ENCODE assay signal across 28 cellular contexts in genomic region chr22:32310777-32311176, GRCh38. TPM values are rescaled to one million over a fixed set of nuclear protein-coding genes. Genes with fewer than 3 reads are reported as not detected.
"Had no signal": no experiment of that assay in that cellular context is flagged by ENCODE, and none has a peak within 500 bp of the region (broad histone marks: within the 10 kb centered on the region; RNA-seq: fewer than 3 reads in every experiment).

No MANE protein-coding gene starts in this region.

- H3K27me3 ChIP-seq: cardiac muscle cell, Peyer's patch had no signal

- H3K36me3 Mint-ChIP-seq: activated naive CD4-positive, alpha-beta T cell treated with anti-CD3 and anti-CD28 coated beads, Interleukin-2, amount 50 U/mL, for 72 hours; IgD-negative memory B cell had no signal

- H3K36me3 ChIP-seq: cardiac muscle cell, Peyer's patch had no signal

- H3K4me1 Mint-ChIP-seq: activated B cell treated with CpG ODN at 0.5 μM for 24 hours; activated CD4-positive, alpha-beta memory T cell treated with anti-CD3 and anti-CD28 coated beads, Interleukin-2, amount 10 ng/mL, durations not matched to agents 7 days and 5 days; activated naive CD8-positive, alpha-beta T cell treated with anti-CD3 and anti-CD28 coated beads, Interleukin-2, amount 50 U/mL, for 24 hours; IgD-negative memory B cell; T-helper 17 cell had no signal

- H3K4me1 ChIP-seq: Peyer's patch had no signal

- H3K27ac ChIP-seq: cardiac muscle cell, Peyer's patch, RWPE1 had no signal

- H3K9me3 ChIP-seq: Peyer's patch had no signal

- DNase-seq: activated B cell treated with CpG ODN at 0.5 μM for 24 hours; activated CD4-positive, alpha-beta memory T cell treated with anti-CD3 and anti-CD28 coated beads, Interleukin-2, amount 10 ng/mL, durations not matched to agents 7 days and 5 days; activated CD4-positive, alpha-beta T cell treated with anti-CD3 and anti-CD28 coated beads for 1 hour; activated CD4-positive, alpha-beta T cell treated with anti-CD3 and anti-CD28 coated beads, Interleukin-2, amount 50 U/mL, for 1 hour; activated effector memory CD4-positive, alpha-beta T cell treated with anti-CD3 and anti-CD28 coated beads, Interleukin-2, amount 50 U/mL, for 16 hours; activated naive CD4-positive, alpha-beta T cell treated with Interleukin-2 at 50 U/mL for 16 hours; activated naive CD8-positive, alpha-beta T cell treated with anti-CD3 and anti-CD28 coated beads, Interleukin-2, amount 50 U/mL, for 24 hours; activated T-cell treated with anti-CD3 and anti-CD28 coated beads, Interleukin-2, amount 50 U/mL, for 4 hours; amniotic stem cell; KG1; NCI-H1092; NCI-H1417 treated with DMSO at 0.1 percent for 48 hours; NCI-H1694; NCI-H2029 treated with DMSO at 0.1 percent for 48 hours; NCI-H510A treated with DMSO at 0.1 percent for 48 hours; SHP77 treated with DMSO at 0.1 percent for 48 hours; T-helper 17 cell; T-helper 9 cell had no signal

- H3K27me3 Mint-ChIP-seq: brain had no signal

- ATAC-seq: activated naive CD4-positive, alpha-beta T cell treated with anti-CD3 and anti-CD28 coated beads, Interleukin-2, amount 50 U/mL, for 72 hours; activated naive CD8-positive, alpha-beta T cell treated with anti-CD3 and anti-CD28 coated beads, Interleukin-2, amount 50 U/mL, for 24 hours; activated T-cell treated with anti-CD3 and anti-CD28 coated beads, Interleukin-2, amount 50 U/mL, for 4 hours; T-helper 17 cell had no signal

- H3K4me3 ChIP-seq: cardiac muscle cell, Peyer's patch had no signal

- H3K9me3 Mint-ChIP-seq: activated B cell treated with CpG ODN at 0.5 μM for 24 hours; activated CD4-positive, alpha-beta memory T cell treated with anti-CD3 and anti-CD28 coated beads, Interleukin-2, amount 10 ng/mL, durations not matched to agents 7 days and 5 days; activated naive CD4-positive, alpha-beta T cell treated with anti-CD3 and anti-CD28 coated beads, Interleukin-2, amount 50 U/mL, for 72 hours; activated naive CD8-positive, alpha-beta T cell treated with anti-CD3 and anti-CD28 coated beads, Interleukin-2, amount 50 U/mL, for 24 hours; activated T-cell treated with anti-CD3 and anti-CD28 coated beads, Interleukin-2, amount 50 U/mL, for 4 hours; brain; IgD-negative memory B cell had no signal

- H3K4me3 Mint-ChIP-seq: activated B cell treated with CpG ODN at 0.5 μM for 24 hours; activated CD4-positive, alpha-beta memory T cell treated with anti-CD3 and anti-CD28 coated beads, Interleukin-2, amount 10 ng/mL, durations not matched to agents 7 days and 5 days; activated naive CD8-positive, alpha-beta T cell treated with anti-CD3 and anti-CD28 coated beads, Interleukin-2, amount 50 U/mL, for 24 hours; activated T-cell treated with anti-CD3 and anti-CD28 coated beads, Interleukin-2, amount 50 U/mL, for 4 hours; brain; IgD-negative memory B cell; T-helper 17 cell had no signal

- H3K27ac Mint-ChIP-seq: activated B cell treated with CpG ODN at 0.5 μM for 24 hours; activated CD4-positive, alpha-beta memory T cell treated with anti-CD3 and anti-CD28 coated beads, Interleukin-2, amount 10 ng/mL, durations not matched to agents 7 days and 5 days; activated naive CD8-positive, alpha-beta T cell treated with anti-CD3 and anti-CD28 coated beads, Interleukin-2, amount 50 U/mL, for 24 hours; brain; IgD-negative memory B cell; T-helper 17 cell had no signal

RNA-seq across cellular contexts. Expression of gene RFPL3, which starts 46.9 kb away (rescaled TPM):
- total RNA-seq: activated B cell treated with CpG ODN at 0.5 μM for 24 hours; activated CD4-positive, alpha-beta memory T cell treated with anti-CD3 and anti-CD28 coated beads, Interleukin-2, amount 10 ng/mL, durations not matched to agents 7 days and 5 days; activated naive CD4-positive, alpha-beta T cell treated with anti-CD3 and anti-CD28 coated beads, Interleukin-2, amount 50 U/mL, for 72 hours; activated T-cell treated with anti-CD3 and anti-CD28 coated beads, Interleukin-2, amount 50 U/mL, for 4 hours; astrocyte; cardiac muscle cell; LHCN-M2; M059J; Peyer's patch; SK-MEL-5; T-helper 17 cell had no signal
- polyA plus RNA-seq: cardiac muscle cell, IgD-negative memory B cell had no signal

RNA-seq across cellular contexts. Expression of gene SLC5A4, which starts 55.6 kb away (rescaled TPM):
- total RNA-seq: activated B cell treated with CpG ODN at 0.5 μM for 24 hours; activated CD4-positive, alpha-beta memory T cell treated with anti-CD3 and anti-CD28 coated beads, Interleukin-2, amount 10 ng/mL, durations not matched to agents 7 days and 5 days; activated naive CD4-positive, alpha-beta T cell treated with anti-CD3 and anti-CD28 coated beads, Interleukin-2, amount 50 U/mL, for 72 hours; activated T-cell treated with anti-CD3 and anti-CD28 coated beads, Interleukin-2, amount 50 U/mL, for 4 hours; cardiac muscle cell; LHCN-M2; M059J; T-helper 17 cell had no signal
- polyA plus RNA-seq: cardiac muscle cell, IgD-negative memory B cell had no signal
